In the genomic region with DNA sequence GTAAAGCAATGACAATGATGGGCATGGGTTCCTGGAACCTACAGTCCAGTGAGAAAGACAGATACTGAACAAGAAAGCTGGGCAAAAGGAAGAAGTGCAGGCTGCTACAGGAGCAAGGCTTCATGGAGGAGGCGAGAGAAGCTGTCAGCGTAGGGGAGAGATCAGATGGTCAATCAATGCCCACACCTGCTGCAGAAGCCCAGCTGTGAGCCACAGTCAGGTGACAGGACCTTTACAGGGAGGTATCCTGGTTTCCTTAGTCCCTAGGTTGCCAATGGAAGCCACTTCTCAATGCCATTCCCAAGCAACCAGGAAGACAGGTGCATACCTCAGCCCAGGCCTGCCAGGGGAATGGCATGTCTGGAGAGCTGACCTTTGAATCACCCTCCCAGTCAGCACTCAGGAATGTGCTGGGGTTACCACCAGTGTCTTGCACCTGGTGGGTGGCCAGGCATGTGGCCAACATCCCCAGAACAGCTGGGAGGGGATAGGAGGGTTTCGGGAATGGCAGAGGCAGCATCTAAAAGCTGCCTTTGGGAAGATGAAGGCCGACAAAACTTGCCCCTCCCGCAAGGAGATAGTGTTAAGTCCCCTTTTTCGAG, we compare ENCODE assay signal across 13 cellular contexts.
DNase-seq lines count a peak whose midpoint lies in the region; ATAC-seq and TF ChIP-seq lines count a peak whose summit lies in the region.
"Had no signal": no experiment of that assay in that cellular context is flagged by ENCODE, and none has a peak within 500 bp of the region (broad histone marks: within the 10 kb centered on the region; RNA-seq: fewer than 3 reads in every experiment).

No MANE protein-coding gene starts in this region.

- H3K4me3 Mint-ChIP-seq in naive thymus-derived CD8-positive, alpha-beta T cell, result no peak overlapping the region
- H3K4me3 Mint-ChIP-seq: dendritic cell treated with granulocyte-macrophage colony-stimulating factor and Interleukin-4, amounts not matched to agents 40 ng/mL and 50 ng/mL, for 4 days had no signal

- H3K4ac ChIP-seq in IMR-90 (ENCODE audit: low read depth, low read length), result no peak overlapping the region
- no peak overlapping the region for H3K4ac ChIP-seq in mesendoderm (ENCODE audit: low read depth, low read length)

- TF ChIP-seq CTCF in IMR-90 (conservative IDR thresholded peaks at IDR 0.05; ENCODE audit: low read depth, low read length) (no peak), mammary epithelial cell (conservative IDR thresholded peaks at IDR 0.05 in 1 of 2, IDR thresholded peaks at IDR 0.05 in 1 of 2; ENCODE audit: extremely low read depth in 1 of 2, insufficient read depth in 1 of 2, low read depth in 1 of 2, low read length in 2 of 2) (no peak)

- TF ChIP-seq POLR2A in IMR-90 (IDR thresholded peaks at IDR 0.05; ENCODE audit: low read depth, low read length), result no peak

- H2BK15ac ChIP-seq in IMR-90 (ENCODE audit: low read depth, low read length) (no peak overlapping the region), mesendoderm (replicated peaks; ENCODE audit: low read depth) (no peak overlapping the region)

- H3K36me3 ChIP-seq in IMR-90 (ENCODE audit: control insufficient read depth, insufficient read depth, low read length) (peaks cover 9% of the 10 kb centered on the region), mammary epithelial cell (ENCODE audit: insufficient read depth, low read length) (no peaks in the 10 kb centered on the region), mesendoderm (ENCODE audit: control insufficient read depth, insufficient read depth, low read length) (no peaks in the 10 kb centered on the region)
- H3K36me3 ChIP-seq: ovary had no signal

- H4K5ac ChIP-seq in IMR-90 (ENCODE audit: low read depth, low read length), result no peak overlapping the region
- H4K5ac ChIP-seq in mesendoderm (ENCODE audit: low read length), result no peak overlapping the region

- WGBS in IMR-90 (ENCODE audit: extremely low coverage in 2 of 2, insufficient read length in 1 of 2), 2 experiments, result 94% methylated on average over 6 of the region's 6 CpGs; no CpG with 5 or more reads in 1 of the 2 experiments
- 25% methylated on average over 5 of the region's 6 CpGs for WGBS in mammary epithelial cell (ENCODE audit: low coverage, missing lambda C conversion rate)
- no CpG with 5 or more reads among the region's 6 CpGs for WGBS in mesendoderm (ENCODE audit: extremely low coverage, insufficient coverage, low lambda C conversion rate)

- H3K9me1 ChIP-seq in IMR-90 (ENCODE audit: insufficient read depth, low read length), result peaks cover 25% of the 10 kb centered on the region

- no peaks in the 10 kb centered on the region for H3K4me1 Mint-ChIP-seq in naive thymus-derived CD8-positive, alpha-beta T cell

- in situ Hi-C loops in IMR-90 (cut with MboI; ENCODE audit: low sequenced_read_pairs) (no loop called here), mammary epithelial cell (cut with MboI; ENCODE audit: low sequenced_read_pairs in 2 of 2) (no loop called here)

- H2AK5ac ChIP-seq in IMR-90 (ENCODE audit: low read depth, low read length) (peak overlapping the region; percentile 61; the same call in 1 of the 2 replicates), mesendoderm (ENCODE audit: low read length) (no peak overlapping the region)

- no peaks in the 10 kb centered on the region for H3K9me3 Mint-ChIP-seq in naive thymus-derived CD8-positive, alpha-beta T cell
- H3K9me3 Mint-ChIP-seq: dendritic cell treated with granulocyte-macrophage colony-stimulating factor and Interleukin-4, amounts not matched to agents 40 ng/mL and 50 ng/mL, for 4 days had no signal

- H4K20me1 ChIP-seq in IMR-90 (ENCODE audit: insufficient read depth, low read length) (peaks cover 3% of the 10 kb centered on the region; the same call in 1 of the 2 replicates), mammary epithelial cell (ENCODE audit: insufficient read depth, low read length) (no peaks in the 10 kb centered on the region)

- H3K27ac ChIP-seq in IMR-90 (ENCODE audit: insufficient read depth, low read length) (no peak overlapping the region), mammary epithelial cell (ENCODE audit: insufficient read depth, low read depth, low read length) (no peak overlapping the region), mesendoderm (ENCODE audit: low read depth, low read length) (no peak overlapping the region)
- H3K27ac ChIP-seq: ovary had no signal

- peak; percentile 29 for DNase-seq in COLO668 (lab: John Stamatoyannopoulos, UW; ENCODE audit: unreplicated experiment)
- DNase-seq in IMR-90, result peak; percentile 60
- peak; percentile 75 for DNase-seq in mammary epithelial cell
- DNase-seq in mesendoderm, result peak; percentile 95
- DNase-seq in cerebellar nuclear complex (lab: John Stamatoyannopoulos, UW), result no peak
- no peak for DNase-seq in naive thymus-derived CD8-positive, alpha-beta T cell
- DNase-seq in NCI-H1930 (lab: John Stamatoyannopoulos, UW), result no peak
- DNase-seq: KG1, NCI-H748 treated with DMSO at 0.1 percent for 48 hours, ovary, T-helper 9 cell had no signal

- H3K4me2 ChIP-seq in IMR-90 (ENCODE audit: low read depth, low read length) (no peak overlapping the region), mammary epithelial cell (ENCODE audit: insufficient read depth, low read depth, low read length) (peak overlapping the region; percentile 1), mesendoderm (ENCODE audit: low read length) (no peak overlapping the region)

- H4K91ac ChIP-seq in IMR-90 (ENCODE audit: insufficient read depth, low read depth, low read length), result no peak overlapping the region

- intact Hi-C loops in IMR-90 (cut with micrococcal nuclease), result no loop called here
- intact Hi-C loops in mammary epithelial cell (cut with micrococcal nuclease), result no loop called here

- 0 out of 2 replicates have a peak overlapping the region, but pooled peaks have one; percentile 4 for H3K14ac ChIP-seq in IMR-90 (replicated peaks; ENCODE audit: low read depth, low read length)

- no peak overlapping the region for H3K23ac ChIP-seq in IMR-90 (ENCODE audit: low read depth, low read length)
- H3K23ac ChIP-seq in mesendoderm (ENCODE audit: low read length), result no peak overlapping the region

- H3K36me3 Mint-ChIP-seq in naive thymus-derived CD8-positive, alpha-beta T cell, result no peaks in the 10 kb centered on the region

- H3K9ac ChIP-seq in IMR-90 (ENCODE audit: low read depth, low read length) (no peak overlapping the region), mammary epithelial cell (ENCODE audit: insufficient read depth, low read length) (no peak overlapping the region), mesendoderm (ENCODE audit: low read length) (no peak overlapping the region)

- no peak overlapping the region for H3K27ac Mint-ChIP-seq in naive thymus-derived CD8-positive, alpha-beta T cell

- H3K79me1 ChIP-seq in IMR-90 (ENCODE audit: low read depth in 1 of 2, low read length in 2 of 2) (no peaks in the 10 kb centered on the region), mesendoderm (ENCODE audit: low read length) (no peaks in the 10 kb centered on the region)

- H2BK5ac ChIP-seq in IMR-90 (ENCODE audit: low read depth, low read length, poor library complexity, severe bottlenecking) (no peak overlapping the region), mesendoderm (ENCODE audit: low read length) (no peak overlapping the region)

- H3K4me3 ChIP-seq in IMR-90 (ENCODE audit: insufficient read depth, low read depth, low read length), result no peak overlapping the region
- H3K4me3 ChIP-seq in mammary epithelial cell (replicated peaks in 1 of 3; ENCODE audit: insufficient read depth in 1 of 3, low read depth in 2 of 3, low read length in 3 of 3), result no peak overlapping the region
- H3K4me3 ChIP-seq in mesendoderm (ENCODE audit: low read length), result no peak overlapping the region
- H3K4me3 ChIP-seq: ovary had no signal

- H3K79me2 ChIP-seq in mammary epithelial cell (ENCODE audit: insufficient read depth, low read length) (no peaks in the 10 kb centered on the region), mesendoderm (ENCODE audit: control insufficient read depth, insufficient read depth, low read length) (no peaks in the 10 kb centered on the region)

- H3K27me3 Mint-ChIP-seq in naive thymus-derived CD8-positive, alpha-beta T cell, result no peaks in the 10 kb centered on the region
- H3K27me3 Mint-ChIP-seq: dendritic cell treated with granulocyte-macrophage colony-stimulating factor and Interleukin-4, amounts not matched to agents 40 ng/mL and 50 ng/mL, for 4 days had no signal

- POLR2A ChIA-PET in IMR-90 (lab: Charles Lee; ENCODE audit: unreplicated experiment), result no interaction called here
- POLR2A ChIA-PET in naive thymus-derived CD8-positive, alpha-beta T cell (lab: Charles Lee), result no interaction called here

- no peak for ATAC-seq in IMR-90 (ENCODE audit: low read depth)
- no peak for ATAC-seq in HG03460 (IDR thresholded peaks at IDR 0.05; ENCODE audit: unreplicated experiment)
- no peak for ATAC-seq in naive thymus-derived CD8-positive, alpha-beta T cell

- peak overlapping the region; percentile 69 for H2BK20ac ChIP-seq in IMR-90 (ENCODE audit: low read depth, low read length)

- H2AFZ ChIP-seq in IMR-90 (replicated peaks; ENCODE audit: low read length, poor library complexity), result no peak overlapping the region
- H2AFZ ChIP-seq in mammary epithelial cell (ENCODE audit: low read depth, low read length), result no peak overlapping the region

- H3K18ac ChIP-seq in IMR-90 (ENCODE audit: low read depth, low read length), result no peak overlapping the region
- no peak overlapping the region for H3K18ac ChIP-seq in mesendoderm (ENCODE audit: low read length)

- CTCF ChIA-PET in IMR-90 (lab: Yijun Ruan, JAX), result no interaction called here
- CTCF ChIA-PET in mammary epithelial cell (lab: Charles Lee; ENCODE audit: low non-redundant PET), result no interaction called here

- no peaks in the 10 kb centered on the region for H3K27me3 ChIP-seq in IMR-90 (ENCODE audit: control insufficient read depth, insufficient read depth, low read length)
- H3K27me3 ChIP-seq in mammary epithelial cell (ENCODE audit: insufficient read depth, low read length), result no peaks in the 10 kb centered on the region
- no peaks in the 10 kb centered on the region for H3K27me3 ChIP-seq in mesendoderm (ENCODE audit: insufficient read depth, low read length, poor library complexity)
- H3K27me3 ChIP-seq: ovary had no signal

- no peak for TF ChIP-seq RAD21 in IMR-90 (IDR thresholded peaks at IDR 0.05; ENCODE audit: low read length)

- H3K56ac ChIP-seq in IMR-90 (ENCODE audit: extremely low read depth, insufficient read depth, low read length), result no peak overlapping the region
- no peak overlapping the region for H3K56ac ChIP-seq in mesendoderm (ENCODE audit: low read length)

- dilution Hi-C loops in IMR-90 (cut with HindIII; ENCODE audit: low sequenced_read_pairs, unreplicated experiment), result no loop called here
- dilution Hi-C loops in mammary epithelial cell (cut with HindIII; ENCODE audit: low sequenced_read_pairs), result no loop called here

- 0 out of 2 replicates have a peak overlapping the region, but pooled peaks have one; percentile 15 for H2BK120ac ChIP-seq in IMR-90 (ENCODE audit: low read depth, low read length)
- no peak overlapping the region for H2BK120ac ChIP-seq in mesendoderm (ENCODE audit: low read depth, low read length)

- H3K4me1 ChIP-seq in IMR-90 (ENCODE audit: control insufficient read depth, insufficient read depth, low read length), result peaks cover 18% of the 10 kb centered on the region
- H3K4me1 ChIP-seq in mammary epithelial cell (ENCODE audit: insufficient read depth, low read length), result peaks cover 24% of the 10 kb centered on the region
- peaks cover 9% of the 10 kb centered on the region for H3K4me1 ChIP-seq in mesendoderm (ENCODE audit: control insufficient read depth, low read depth, low read length)

- H3K9me3 ChIP-seq in IMR-90 (ENCODE audit: control insufficient read depth, insufficient read depth, low read length) (no peaks in the 10 kb centered on the region), mammary epithelial cell (replicated peaks; ENCODE audit: insufficient read depth, low read length) (no peaks in the 10 kb centered on the region)
- H3K9me3 ChIP-seq: ovary had no signal

- no TSS peak for BruUV-seq in IMR-90 (replicated peaks; lab: Mats Ljungman, UMichigan)
- no TSS peak for BruUV-seq in mammary epithelial cell (replicated peaks; lab: Mats Ljungman, UMichigan)

- H2AK9ac ChIP-seq in IMR-90 (replicated peaks; ENCODE audit: low read depth, low read length, poor library complexity), result peak overlapping the region; percentile 7

- no peak overlapping the region; a peak in 1 of 4 replicates for H4K8ac ChIP-seq in IMR-90 (ENCODE audit: low read depth in 2 of 2, low read length in 2 of 2)
- no peak overlapping the region for H4K8ac ChIP-seq in mesendoderm (ENCODE audit: low read depth, low read length)

Comparison
In these comparisons a context has a peak if more than half of its experiments do, and no peak if none do; other contexts are left out.
1. DNase-seq: peak in COLO668 (single experiment), IMR-90 (single experiment), mammary epithelial cell (single experiment) and mesendoderm (single experiment); none in cerebellar nuclear complex (0 of 2), naive thymus-derived CD8-positive, alpha-beta T cell (0 of 10) and NCI-H1930 (0 of 2).